ENCODE assay signal across 11 cellular contexts in the genomic region with DNA sequence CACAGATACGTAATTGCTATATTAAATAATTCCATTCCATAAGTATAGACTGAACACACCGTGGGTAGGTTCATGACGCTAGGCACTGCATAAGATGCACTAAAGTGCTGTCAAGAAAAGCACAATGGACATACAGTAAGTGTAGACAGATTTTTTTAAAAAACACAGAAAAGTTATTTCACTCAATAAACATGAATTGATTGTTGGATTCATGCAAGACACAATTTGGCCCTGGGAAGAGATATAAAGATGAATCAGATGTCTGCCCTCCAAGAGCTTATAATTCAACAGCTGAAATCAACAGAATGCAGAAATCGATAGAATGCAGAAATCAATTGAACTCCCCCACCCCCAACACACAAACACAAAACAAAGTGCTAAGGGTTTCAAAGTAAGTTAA. TPM values are rescaled to one million over a fixed set of nuclear protein-coding genes. Genes with fewer than 3 reads are reported as not detected.
DNase-seq lines count a peak whose midpoint lies in the region; ATAC-seq, FAIRE-seq and TF ChIP-seq lines count a peak whose summit lies in the region.
"Had no signal": no experiment of that assay in that cellular context is flagged by ENCODE, and none has a peak within 500 bp of the region (broad histone marks: within the 10 kb centered on the region; RNA-seq: fewer than 3 reads in every experiment).

No MANE protein-coding gene starts in this region.

- no peak for DNase-seq in CD4-positive, alpha-beta T cell
- DNase-seq in mammary epithelial cell, result no peak
- DNase-seq in natural killer cell, result no peak
- DNase-seq in kidney, result no peak
- DNase-seq in left colon, result no peak
- DNase-seq in NCI-H226, result no peak
- DNase-seq: amygdala, NCI-H446, nucleus accumbens had no signal

- H3K4me1 ChIP-seq in KMS-11 (ENCODE audit: low read depth, poor library complexity, severe bottlenecking) (peaks cover 25% of the 10 kb centered on the region), mammary epithelial cell (ENCODE audit: insufficient read depth, low read length) (peaks cover 29% of the 10 kb centered on the region), kidney (ENCODE audit: control insufficient read depth in 1 of 2, insufficient read depth in 1 of 2, low read depth in 1 of 2, low read length in 2 of 2) (peaks cover 0 to 8% of the 10 kb centered on the region in 2 donors)

- H3K9ac ChIP-seq in KMS-11 (no peak overlapping the region), mammary epithelial cell (ENCODE audit: insufficient read depth, low read length) (no peak overlapping the region), kidney (ENCODE audit: low read length in 2 of 2) (no peak overlapping the region)

- H4K20me1 ChIP-seq in KMS-11 (ENCODE audit: insufficient read depth) (no peaks in the 10 kb centered on the region), mammary epithelial cell (ENCODE audit: insufficient read depth, low read length) (no peaks in the 10 kb centered on the region)

- no peaks in the 10 kb centered on the region for H3K9me3 ChIP-seq in CD4-positive, alpha-beta T cell (ENCODE audit: control insufficient read depth, low read length)
- H3K9me3 ChIP-seq in mammary epithelial cell (replicated peaks; ENCODE audit: insufficient read depth, low read length) (no peaks in the 10 kb centered on the region), kidney (ENCODE audit: control insufficient read depth in 1 of 2, low read length in 2 of 2) (no peaks in the 10 kb centered on the region)

- H3K4me1 Mint-ChIP-seq in CD4-positive, alpha-beta T cell (ENCODE audit: low read depth), result peaks cover 52% of the 10 kb centered on the region
- H3K4me1 Mint-ChIP-seq in natural killer cell, result peaks cover 37 to 40% of the 10 kb centered on the region in 2 donors

- intact Hi-C loops in CD4-positive, alpha-beta T cell (cut with DNase I, micrococcal nuclease), result no loop called here
- intact Hi-C loops in mammary epithelial cell (cut with micrococcal nuclease) (no loop called here), natural killer cell (cut with micrococcal nuclease) (no loop called here), kidney (cut with DNase I) (no loop called here), left colon (cut with DNase I, micrococcal nuclease) (no loop called here)

- H3K27me3 Mint-ChIP-seq in CD4-positive, alpha-beta T cell, result no peaks in the 10 kb centered on the region
- peaks cover 13 to 16% of the 10 kb centered on the region in 2 donors for H3K27me3 Mint-ChIP-seq in natural killer cell (ENCODE audit: low read depth in 2 of 2)

- no TSS peak for BruUV-seq in mammary epithelial cell (replicated peaks; lab: Mats Ljungman, UMichigan)

- POLR2A ChIA-PET in CD4-positive, alpha-beta T cell (lab: Charles Lee), result interaction anchor here (3.9 kb wide), 1 partner anchor 32 kb away, joined by 38 read pairs; a partner anchor contains a TSS

- dilution Hi-C loops in mammary epithelial cell (cut with HindIII; ENCODE audit: low sequenced_read_pairs), result no loop called here

- H2AFZ ChIP-seq in KMS-11 (ENCODE audit: low read depth), result no peak overlapping the region
- no peak overlapping the region for H2AFZ ChIP-seq in mammary epithelial cell (ENCODE audit: low read depth, low read length)

- CTCF ChIA-PET in CD4-positive, alpha-beta T cell (lab: Charles Lee), result interaction anchor here (2.0 kb wide), 1 partner anchor 18 kb away, joined by 8 read pairs; no protein-coding TSS in a partner anchor
- CTCF ChIA-PET in mammary epithelial cell (lab: Charles Lee; ENCODE audit: low non-redundant PET), result no interaction called here

- H3K4me3 ChIP-seq in KMS-11 (IDR thresholded peaks at IDR 0.05; ENCODE audit: insufficient read depth, low read depth, low read length) (no peak overlapping the region), mammary epithelial cell (replicated peaks in 1 of 3; ENCODE audit: insufficient read depth in 1 of 3, low read depth in 2 of 3, low read length in 3 of 3) (peak overlapping the region in 2 of 3 experiments; percentile 89 to 92), kidney (ENCODE audit: low read length in 2 of 2) (peak overlapping the region in 1 of 2 donors; percentile 92)

- H3K79me2 ChIP-seq in KMS-11 (ENCODE audit: insufficient read depth, low read depth) (peaks cover 19% of the 10 kb centered on the region; the same call in 1 of the 2 replicates), mammary epithelial cell (ENCODE audit: insufficient read depth, low read length) (peaks cover 37% of the 10 kb centered on the region)

- no peak for TF ChIP-seq CTCF in CD4-positive, alpha-beta T cell (IDR thresholded peaks at IDR 0.05)
- TF ChIP-seq CTCF in KMS-11 (conservative IDR thresholded peaks at IDR 0.05; ENCODE audit: low read depth, low read length) (no peak), mammary epithelial cell (conservative IDR thresholded peaks at IDR 0.05 in 1 of 2, IDR thresholded peaks at IDR 0.05 in 1 of 2; ENCODE audit: extremely low read depth in 1 of 2, insufficient read depth in 1 of 2, low read depth in 1 of 2, low read length in 2 of 2) (no peak), natural killer cell (IDR thresholded peaks at IDR 0.05) (no peak), kidney (IDR thresholded peaks at IDR 0.05; ENCODE audit: borderline replicate concordance, extremely low read depth, insufficient read depth) (no peak)

- peak overlapping the region; percentile 95; the same call in 1 of the 2 replicates for H3K4me2 ChIP-seq in KMS-11
- H3K4me2 ChIP-seq in mammary epithelial cell (ENCODE audit: insufficient read depth, low read depth, low read length), result peak overlapping the region; percentile 86

- no peaks in the 10 kb centered on the region for H3K27me3 ChIP-seq in CD4-positive, alpha-beta T cell (ENCODE audit: control insufficient read depth, insufficient read depth, low read length)
- H3K27me3 ChIP-seq in KMS-11 (ENCODE audit: insufficient read depth, low read depth) (no peaks in the 10 kb centered on the region), mammary epithelial cell (ENCODE audit: insufficient read depth, low read length) (no peaks in the 10 kb centered on the region)

- H3K27ac Mint-ChIP-seq in CD4-positive, alpha-beta T cell, result peak overlapping the region; percentile 88
- no peak overlapping the region for H3K27ac Mint-ChIP-seq in natural killer cell

- no peaks in the 10 kb centered on the region for H3K9me3 Mint-ChIP-seq in CD4-positive, alpha-beta T cell
- no peaks in the 10 kb centered on the region for H3K9me3 Mint-ChIP-seq in natural killer cell

- H3K36me3 ChIP-seq in KMS-11 (ENCODE audit: insufficient read depth), result no peaks in the 10 kb centered on the region
- H3K36me3 ChIP-seq in mammary epithelial cell (ENCODE audit: insufficient read depth, low read length), result no peaks in the 10 kb centered on the region
- H3K36me3 ChIP-seq in kidney (ENCODE audit: control insufficient read depth in 1 of 2, insufficient read depth in 2 of 2, low read length in 2 of 2), result peaks cover 0 to 3% of the 10 kb centered on the region in 2 donors

- H3K36me3 Mint-ChIP-seq in CD4-positive, alpha-beta T cell (ENCODE audit: low read depth), result peaks cover 42% of the 10 kb centered on the region
- H3K36me3 Mint-ChIP-seq in natural killer cell, result no peaks in the 10 kb centered on the region

- no peak for FAIRE-seq in kidney (lab: Jason Lieb, UNC)

- no peak for ATAC-seq in CD4-positive, alpha-beta T cell (ENCODE audit: poor library complexity)
- ATAC-seq in natural killer cell (no peak), left colon (no peak), GM18858 (IDR thresholded peaks at IDR 0.05; ENCODE audit: unreplicated experiment) (no peak)

- WGBS in mammary epithelial cell (ENCODE audit: low coverage, missing lambda C conversion rate), result 100% methylated on average over 4 of the region's 4 CpGs

- no peak overlapping the region for H3K27ac ChIP-seq in CD4-positive, alpha-beta T cell (ENCODE audit: low read depth, low read length)
- H3K27ac ChIP-seq in KMS-11 (no peak overlapping the region), mammary epithelial cell (ENCODE audit: insufficient read depth, low read depth, low read length) (no peak overlapping the region), kidney (ENCODE audit: low read depth in 2 of 2, low read length in 2 of 2) (no peak overlapping the region)

- H3K4me3 Mint-ChIP-seq in CD4-positive, alpha-beta T cell, result peak overlapping the region; percentile 75
- H3K4me3 Mint-ChIP-seq in natural killer cell, result peak overlapping the region; percentile 62

- in situ Hi-C loops in mammary epithelial cell (cut with MboI; ENCODE audit: low sequenced_read_pairs in 2 of 2), result no loop called here

RNA-seq across cellular contexts. Expression of a gene that starts 1.8 kb away (rescaled TPM):
- 10 to 100 TPM; 24.3 to 25.5 TPM for total RNA-seq in CD4-positive, alpha-beta T cell
- 10 to 100 TPM; 38.8 to 58.5 TPM for total RNA-seq in mammary epithelial cell
- 18.7 TPM for polyA plus RNA-seq in mammary epithelial cell
- 68.7 TPM for polyA minus RNA-seq in mammary epithelial cell
- total RNA-seq in natural killer cell, result 10 to 100 TPM; 27.8 to 34.7 (median 29.2) TPM
- 44.2 TPM for total RNA-seq in kidney
- polyA plus RNA-seq in kidney (ENCODE audit: insufficient read depth, low read depth, low replicate concordance), result 40.8 TPM
- 10 to 100 TPM; 31.0 to 35.0 TPM for total RNA-seq in left colon

RNA-seq across cellular contexts. Expression of a gene that starts 32.3 kb away (rescaled TPM):
- 10 to 100 TPM; 48.8 to 50.1 TPM for total RNA-seq in CD4-positive, alpha-beta T cell
- total RNA-seq in mammary epithelial cell (100 to 1,000 TPM in 1 of 2 donors, 10 to 100 TPM in 1; 47.2 to 107 TPM), natural killer cell (10 to 100 TPM; 28.5 to 43.4 (median 37.2) TPM), kidney (90.0 TPM), left colon (10 to 100 TPM; 70.1 to 75.6 TPM)
- polyA plus RNA-seq in mammary epithelial cell (71.0 TPM), kidney (ENCODE audit: insufficient read depth, low read depth, low replicate concordance) (84.0 TPM)
- 51.1 TPM for polyA minus RNA-seq in mammary epithelial cell
